In the genomic region with DNA sequence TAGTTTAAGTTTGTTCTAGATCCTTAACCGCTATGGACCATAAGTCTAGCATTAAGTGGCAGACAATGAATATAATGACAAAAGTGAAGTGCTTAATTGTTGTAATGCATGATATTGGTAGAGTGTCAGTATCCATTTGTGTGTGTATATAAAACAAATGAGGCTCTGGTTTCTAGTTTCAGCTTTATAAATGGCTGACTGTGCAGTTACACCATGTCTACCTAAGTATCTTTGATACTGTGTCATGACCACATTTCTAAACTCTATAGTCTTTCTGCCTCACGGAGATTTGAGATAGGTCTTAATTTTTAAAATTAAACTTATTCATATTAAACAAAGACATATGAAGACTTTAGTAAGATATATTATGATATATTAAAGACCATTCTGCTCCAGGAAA, we compare ENCODE assay signal across 18 cellular contexts.
"Had no signal": no experiment of that assay in that cellular context is flagged by ENCODE, and none has a peak within 500 bp of the region (broad histone marks: within the 10 kb centered on the region; RNA-seq: fewer than 3 reads in every experiment).

No MANE protein-coding gene starts in this region.

- ATAC-seq: Panc1, PC-3, SK-N-SH treated with all-trans-retinoic acid at 6 μM for 48 hours, T-helper 17 cell had no signal

- DNase-seq: KBM-7, MV-4-11, NCI-H1048, NCI-H1436, NCI-H187, NCI-H2029, NCI-H2081 treated with DMSO at 0.1 percent for 48 hours, NCI-H2227 treated with DMSO at 0.1 percent for 48 hours, NCI-H524 treated with DMSO at 0.1 percent for 48 hours, NCI-H69, NCI-H774, PC-3, Right ventricle myocardium superior, SIG-M5, T-helper 1 cell, T-helper 17 cell had no signal
